23 cellular contexts compared by ENCODE assay signal in the genomic region with DNA sequence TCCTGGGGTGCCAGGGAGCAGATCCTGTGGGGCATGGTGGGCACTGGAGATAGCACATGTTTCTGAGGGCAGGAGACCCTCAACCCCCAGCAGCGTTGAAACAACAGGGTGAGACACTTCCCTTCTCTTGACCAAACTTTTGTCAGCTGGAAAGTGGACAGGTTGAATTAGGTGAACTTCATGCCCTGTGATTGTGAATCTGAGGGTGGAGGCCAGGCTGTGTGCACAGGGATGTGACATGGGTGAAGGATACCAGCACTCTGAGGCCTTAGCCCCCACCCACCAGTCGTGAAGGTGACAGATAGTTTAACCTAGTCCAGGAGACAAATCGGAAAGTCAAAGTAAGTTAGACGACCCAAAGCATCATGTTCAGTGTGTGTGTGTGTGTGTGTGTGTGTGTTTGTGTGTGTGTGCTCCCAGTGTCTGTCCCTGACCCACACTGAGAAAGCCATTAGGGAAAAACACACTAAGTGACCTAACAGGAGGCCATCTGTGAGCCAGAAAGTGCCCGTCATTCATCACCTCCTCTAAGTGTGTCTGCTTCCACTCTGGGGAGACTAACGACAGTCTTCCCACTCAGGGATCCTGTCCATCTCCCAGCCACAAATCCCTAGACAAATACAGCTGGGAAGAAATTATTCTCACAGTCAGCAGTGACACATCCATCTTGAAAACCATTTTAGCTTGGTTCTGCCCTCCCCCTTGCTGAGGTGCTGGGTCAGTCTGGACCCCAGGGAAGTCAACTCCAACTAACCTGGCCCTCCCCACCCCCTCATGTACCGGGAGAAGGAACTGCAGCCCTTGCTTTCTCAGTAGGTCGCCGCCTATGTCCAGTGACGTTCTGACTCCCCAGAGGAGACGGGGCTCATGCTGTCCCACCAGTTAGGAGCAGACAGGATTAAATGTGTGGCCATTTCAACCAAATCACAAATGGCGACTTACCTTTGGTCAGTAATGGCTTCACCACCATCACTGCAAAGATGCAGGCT.
DNase-seq lines count a peak whose midpoint lies in the region; ATAC-seq and TF ChIP-seq lines count a peak whose summit lies in the region.
"Had no signal": no experiment of that assay in that cellular context is flagged by ENCODE, and none has a peak within 500 bp of the region (broad histone marks: within the 10 kb centered on the region; RNA-seq: fewer than 3 reads in every experiment).

No MANE protein-coding gene starts in this region.

- peaks cover 6% of the 10 kb centered on the region for H3F3A ChIP-seq in SK-N-SH (replicated peaks; ENCODE audit: insufficient read depth)

- peaks cover 7% of the 10 kb centered on the region for H3K4me1 Mint-ChIP-seq in osteocyte (ENCODE audit: unreplicated experiment)

- no peaks in the 10 kb centered on the region for H3K9me3 Mint-ChIP-seq in osteocyte (ENCODE audit: unreplicated experiment)
- H3K9me3 Mint-ChIP-seq: activated naive CD8-positive, alpha-beta T cell treated with anti-CD3 and anti-CD28 coated beads, Interleukin-2, amount 10 ng/mL, durations not matched to agents 7 days and 5 days; activated T-helper 1 cell treated with anti-CD3 and anti-CD28 coated beads, Interleukin-12 subunit alpha, Interleukin-12 subunit beta, Interleukin-2, Interleukin-4 antibody, amounts not matched to agents 30 ng/mL and 10 ng/mL and 1 ng/mL, durations not matched to agents 14 hours and 24 hours and 36 hours; T-helper 1 cell treated with Interleukin-12 subunit alpha and Interleukin-12 subunit beta and Interleukin-4 antibody, amounts not matched to agents 30 μg/mL and 1 μg/mL, for 36 hours had no signal

- CTCF ChIA-PET in SK-N-SH (lab: Yijun Ruan, JAX), result interaction anchor here (1.1 kb wide), 1 partner anchor 39 kb away, joined by 3 read pairs; no protein-coding TSS in a partner anchor

- H3K4me1 ChIP-seq in right cardiac atrium (ENCODE audit: control insufficient read depth, insufficient read depth, low read length), result peaks cover 19% of the 10 kb centered on the region
- H3K4me1 ChIP-seq in aorta (ENCODE audit: control insufficient read depth in 1 of 2, insufficient read depth in 2 of 2, low read length in 2 of 2), result no peaks in the 10 kb centered on the region
- H3K4me1 ChIP-seq in SK-N-SH (ENCODE audit: control insufficient read depth in 1 of 2, insufficient read depth in 2 of 2, low read depth in 1 of 2, low read length in 1 of 2), result peaks cover 0 to 37% of the 10 kb centered on the region in 2 experiments; a peak in 2 of 4 replicates
- H3K4me1 ChIP-seq: A549, foreskin keratinocyte had no signal

- no peaks in the 10 kb centered on the region for H3K9me2 ChIP-seq in SK-N-SH

- H3K9ac ChIP-seq in SK-N-SH, result no peak overlapping the region

- intact Hi-C loops in Right ventricle myocardium inferior (cut with DNase I) (no loop called here), right cardiac atrium (cut with DNase I) (no loop called here), left ventricle myocardium superior (cut with micrococcal nuclease) (no loop called here), aorta (cut with DNase I) (no loop called here)

- H3K4me3 ChIP-seq in right cardiac atrium (ENCODE audit: low read length) (no peak overlapping the region), aorta (ENCODE audit: low read length in 2 of 2) (no peak overlapping the region), SK-N-SH (ENCODE audit: low read depth in 2 of 2, low read length in 1 of 2) (no peak overlapping the region)
- H3K4me3 ChIP-seq: A549, uterus had no signal

- no peaks in the 10 kb centered on the region for H4K20me1 ChIP-seq in SK-N-SH (ENCODE audit: insufficient read depth)

- no peak for TF ChIP-seq EP300 in SK-N-SH (IDR thresholded peaks at IDR 0.05; ENCODE audit: borderline replicate concordance in 1 of 2, low read depth in 1 of 2, low read length in 1 of 2)

- ATAC-seq in Right ventricle myocardium inferior, result peak; percentile 12
- no peak for ATAC-seq in right cardiac atrium
- ATAC-seq in left ventricle myocardium superior, result peak; percentile 46
- ATAC-seq in aorta (ENCODE audit: low FRiP score), result peak; percentile 6
- no peak for ATAC-seq in GM18498 (IDR thresholded peaks at IDR 0.05; ENCODE audit: unreplicated experiment)
- ATAC-seq: A549, foreskin keratinocyte had no signal

- no peaks in the 10 kb centered on the region for H3K9me3 ChIP-seq in right cardiac atrium (ENCODE audit: control insufficient read depth, low read length)
- no peaks in the 10 kb centered on the region for H3K9me3 ChIP-seq in aorta (ENCODE audit: control insufficient read depth, low read length)
- no peaks in the 10 kb centered on the region for H3K9me3 ChIP-seq in SK-N-SH
- H3K9me3 ChIP-seq: A549, uterus had no signal

- no peak overlapping the region for H3K27ac ChIP-seq in right cardiac atrium (ENCODE audit: low read length)
- no peak overlapping the region for H3K27ac ChIP-seq in aorta (ENCODE audit: low read depth in 1 of 2, low read length in 2 of 2)
- no peak overlapping the region for H3K27ac ChIP-seq in SK-N-SH (ENCODE audit: low read depth in 2 of 2, low read length in 1 of 2)
- H3K27ac ChIP-seq: A549, brain microvascular endothelial cell, C4-2B, epithelial cell of prostate, foreskin keratinocyte, uterus, VCaP had no signal

- no peak overlapping the region for H3K4me3 Mint-ChIP-seq in osteocyte (ENCODE audit: unreplicated experiment)
- H3K4me3 Mint-ChIP-seq: activated naive CD8-positive, alpha-beta T cell treated with anti-CD3 and anti-CD28 coated beads, Interleukin-2, amount 10 ng/mL, durations not matched to agents 7 days and 5 days; activated T-helper 1 cell treated with anti-CD3 and anti-CD28 coated beads, Interleukin-12 subunit alpha, Interleukin-12 subunit beta, Interleukin-2, Interleukin-4 antibody, amounts not matched to agents 30 ng/mL and 10 ng/mL and 1 ng/mL, durations not matched to agents 14 hours and 24 hours and 36 hours; T-helper 1 cell treated with Interleukin-12 subunit alpha and Interleukin-12 subunit beta and Interleukin-4 antibody, amounts not matched to agents 30 μg/mL and 1 μg/mL, for 36 hours had no signal

- H3K36me3 ChIP-seq in aorta (ENCODE audit: control insufficient read depth in 1 of 2, insufficient read depth in 2 of 2, low read length in 1 of 2) (no peaks in the 10 kb centered on the region), SK-N-SH (replicated peaks in 1 of 2; ENCODE audit: control insufficient read depth in 1 of 2, insufficient read depth in 2 of 2, low read length in 1 of 2) (no peaks in the 10 kb centered on the region)
- H3K36me3 ChIP-seq: brain microvascular endothelial cell, uterus had no signal

- POLR2A ChIA-PET in SK-N-SH (lab: Yijun Ruan, JAX), result interaction anchor here (0.7 kb wide), 1 partner anchor 69 kb away, joined by 3 read pairs; no protein-coding TSS in a partner anchor

- no peaks in the 10 kb centered on the region for H3K36me3 Mint-ChIP-seq in osteocyte (ENCODE audit: unreplicated experiment)
- H3K36me3 Mint-ChIP-seq: activated naive CD8-positive, alpha-beta T cell treated with anti-CD3 and anti-CD28 coated beads, Interleukin-2, amount 10 ng/mL, durations not matched to agents 7 days and 5 days had no signal

- no peak overlapping the region for H3K4me2 ChIP-seq in SK-N-SH
- H3K4me2 ChIP-seq: A549 had no signal

- TF ChIP-seq RAD21 in SK-N-SH (IDR thresholded peaks at IDR 0.05; ENCODE audit: low read length), result no peak

- TF ChIP-seq CTCF in osteocyte (IDR thresholded peaks at IDR 0.05), result no peak
- TF ChIP-seq CTCF in SK-N-SH (IDR thresholded peaks at IDR 0.05), result no peak

- H3K27ac Mint-ChIP-seq in osteocyte (ENCODE audit: unreplicated experiment), result no peak overlapping the region
- H3K27ac Mint-ChIP-seq: activated naive CD8-positive, alpha-beta T cell treated with anti-CD3 and anti-CD28 coated beads, Interleukin-2, amount 10 ng/mL, durations not matched to agents 7 days and 5 days; activated T-helper 1 cell treated with anti-CD3 and anti-CD28 coated beads, Interleukin-12 subunit alpha, Interleukin-12 subunit beta, Interleukin-2, Interleukin-4 antibody, amounts not matched to agents 30 ng/mL and 10 ng/mL and 1 ng/mL, durations not matched to agents 14 hours and 24 hours and 36 hours; T-helper 1 cell treated with Interleukin-12 subunit alpha and Interleukin-12 subunit beta and Interleukin-4 antibody, amounts not matched to agents 30 μg/mL and 1 μg/mL, for 36 hours had no signal

- H2AFZ ChIP-seq in SK-N-SH (ENCODE audit: low read depth), result no peak overlapping the region

- DNase-seq in Right ventricle myocardium inferior (ENCODE audit: missing footprints) (no peak), right cardiac atrium (no peak), left ventricle myocardium superior (no peak), osteocyte (ENCODE audit: extremely low spot score, unreplicated experiment) (peak; percentile 63), aorta (no peak), NCI-H1417 (lab: John Stamatoyannopoulos, UW) (no peak), SK-N-SH (no peak)
- DNase-seq: activated CD4-positive, alpha-beta T cell treated with anti-CD3 and anti-CD28 coated beads, Interleukin-2, amount 50 U/mL, for 4 hours; activated naive CD8-positive, alpha-beta T cell treated with anti-CD3 and anti-CD28 coated beads, Interleukin-2, amount 10 ng/mL, durations not matched to agents 7 days and 5 days; brain microvascular endothelial cell; foreskin keratinocyte; NCI-H1105 treated with DMSO at 0.1 percent for 48 hours; NCI-H524 treated with DMSO at 0.1 percent for 48 hours; occipital lobe; SHP77 treated with DMSO at 0.1 percent for 48 hours had no signal

- H3K27me3 Mint-ChIP-seq in osteocyte (ENCODE audit: unreplicated experiment), result no peaks in the 10 kb centered on the region

- no peaks in the 10 kb centered on the region for H3K79me2 ChIP-seq in SK-N-SH (ENCODE audit: insufficient read depth)

- WGBS in right cardiac atrium, result 74% methylated on average over 12 of the region's 12 CpGs
- WGBS in aorta, 2 donors, result 91% methylated on average over 12 of the region's 12 CpGs
- 52% methylated on average over 10 of the region's 12 CpGs for WGBS in SK-N-SH (ENCODE audit: low lambda C conversion rate)

- H3K27me3 ChIP-seq in right cardiac atrium (ENCODE audit: control insufficient read depth, insufficient read depth), result no peaks in the 10 kb centered on the region
- H3K27me3 ChIP-seq in aorta (ENCODE audit: control insufficient read depth in 1 of 2, insufficient read depth in 2 of 2, low read length in 1 of 2), result no peaks in the 10 kb centered on the region
- H3K27me3 ChIP-seq in SK-N-SH (ENCODE audit: insufficient read depth), result no peaks in the 10 kb centered on the region
- H3K27me3 ChIP-seq: brain microvascular endothelial cell, foreskin keratinocyte, uterus had no signal

TF ChIP-seq in SK-N-SH, 30 proteins besides CTCF, POLR2A, EP300 and RAD21 (continues in another document):
- TF ChIP-seq FOXJ3 (CRISPR knock-in tag; IDR thresholded peaks at IDR 0.05) (no peak), RCOR1 (IDR thresholded peaks at IDR 0.05; ENCODE audit: low read length) (no peak), RXRA (IDR thresholded peaks at IDR 0.05; ENCODE audit: borderline replicate concordance, low read depth) (no peak), NRF1 (IDR thresholded peaks at IDR 0.05; ENCODE audit: low read depth, low read length) (no peak), YY1 (IDR thresholded peaks at IDR 0.05; ENCODE audit: low read depth) (no peak), TEAD4 (IDR thresholded peaks at IDR 0.05; ENCODE audit: borderline replicate concordance, insufficient read depth) (no peak), RFX5 (IDR thresholded peaks at IDR 0.05; ENCODE audit: low read length) (no peak), SMC3 (IDR thresholded peaks at IDR 0.05; ENCODE audit: low read depth, low read length) (no peak)

Comparison
In these comparisons a context has a peak if more than half of its experiments do, and no peak if none do; other contexts are left out.
1. ATAC-seq: peak in Right ventricle myocardium inferior (single experiment), left ventricle myocardium superior (single experiment) and aorta (single experiment); none in right cardiac atrium (0 of 2) and GM18498 (single experiment).